In the genomic region with DNA sequence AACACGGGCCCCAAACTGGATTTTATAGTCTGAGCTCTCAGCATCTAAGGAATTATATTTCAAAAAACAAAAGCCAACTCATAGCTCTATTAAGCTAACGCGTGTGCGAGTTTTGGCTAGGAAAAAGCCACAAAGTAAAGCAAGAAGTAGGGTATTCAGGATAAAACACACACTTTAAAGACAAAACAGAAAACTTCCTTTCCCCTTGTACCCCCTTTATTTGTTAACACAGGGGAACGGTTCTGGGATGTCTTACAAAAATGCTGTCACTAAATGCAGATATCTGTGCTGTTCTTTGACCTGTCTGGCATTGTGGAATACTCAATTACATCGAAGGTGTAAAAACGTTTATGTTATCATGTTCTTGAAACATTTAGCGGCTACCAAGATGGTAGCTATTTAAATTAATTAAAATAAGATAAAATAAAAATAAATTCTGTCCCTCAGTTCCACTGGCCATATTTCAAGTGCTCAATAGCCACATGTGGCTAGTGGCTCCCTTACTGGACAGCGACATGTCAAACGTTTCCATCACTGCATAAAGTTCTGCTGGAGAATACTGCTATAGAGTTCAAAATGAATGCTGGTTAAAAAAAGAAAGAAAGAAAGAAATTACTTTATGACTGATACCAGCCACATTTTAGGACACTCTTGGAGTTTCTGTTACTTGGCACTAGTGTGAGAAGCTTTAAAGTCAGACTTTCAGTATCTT, we compare ENCODE assay signal across 2 cellular contexts.
A peak's percentile ranks its signal among the peaks of the same experiment; 100 is the strongest.
TF ChIP-seq lines count a peak whose summit lies in the region.

No MANE protein-coding gene starts in this region.

TF ChIP-seq in liver, 16 proteins besides CTCF, POLR2A, EP300 and RAD21:
- TF ChIP-seq, protein P1, sequence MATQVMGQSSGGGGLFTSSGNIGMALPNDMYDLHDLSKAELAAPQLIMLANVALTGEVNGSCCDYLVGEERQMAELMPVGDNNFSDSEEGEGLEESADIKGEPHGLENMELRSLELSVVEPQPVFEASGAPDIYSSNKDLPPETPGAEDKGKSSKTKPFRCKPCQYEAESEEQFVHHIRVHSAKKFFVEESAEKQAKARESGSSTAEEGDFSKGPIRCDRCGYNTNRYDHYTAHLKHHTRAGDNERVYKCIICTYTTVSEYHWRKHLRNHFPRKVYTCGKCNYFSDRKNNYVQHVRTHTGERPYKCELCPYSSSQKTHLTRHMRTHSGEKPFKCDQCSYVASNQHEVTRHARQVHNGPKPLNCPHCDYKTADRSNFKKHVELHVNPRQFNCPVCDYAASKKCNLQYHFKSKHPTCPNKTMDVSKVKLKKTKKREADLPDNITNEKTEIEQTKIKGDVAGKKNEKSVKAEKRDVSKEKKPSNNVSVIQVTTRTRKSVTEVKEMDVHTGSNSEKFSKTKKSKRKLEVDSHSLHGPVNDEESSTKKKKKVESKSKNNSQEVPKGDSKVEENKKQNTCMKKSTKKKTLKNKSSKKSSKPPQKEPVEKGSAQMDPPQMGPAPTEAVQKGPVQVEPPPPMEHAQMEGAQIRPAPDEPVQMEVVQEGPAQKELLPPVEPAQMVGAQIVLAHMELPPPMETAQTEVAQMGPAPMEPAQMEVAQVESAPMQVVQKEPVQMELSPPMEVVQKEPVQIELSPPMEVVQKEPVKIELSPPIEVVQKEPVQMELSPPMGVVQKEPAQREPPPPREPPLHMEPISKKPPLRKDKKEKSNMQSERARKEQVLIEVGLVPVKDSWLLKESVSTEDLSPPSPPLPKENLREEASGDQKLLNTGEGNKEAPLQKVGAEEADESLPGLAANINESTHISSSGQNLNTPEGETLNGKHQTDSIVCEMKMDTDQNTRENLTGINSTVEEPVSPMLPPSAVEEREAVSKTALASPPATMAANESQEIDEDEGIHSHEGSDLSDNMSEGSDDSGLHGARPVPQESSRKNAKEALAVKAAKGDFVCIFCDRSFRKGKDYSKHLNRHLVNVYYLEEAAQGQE (IDR thresholded peaks at IDR 0.05), result peak; percentile 38
- TF ChIP-seq GABPA (IDR thresholded peaks at IDR 0.05 in 1 of 2, conservative IDR thresholded peaks at IDR 0.05 in 1 of 2) (no peak), NR2F2 (IDR thresholded peaks at IDR 0.05) (no peak), HNF4A (conservative IDR thresholded peaks at IDR 0.05) (no peak)
- TF ChIP-seq, protein P2, sequence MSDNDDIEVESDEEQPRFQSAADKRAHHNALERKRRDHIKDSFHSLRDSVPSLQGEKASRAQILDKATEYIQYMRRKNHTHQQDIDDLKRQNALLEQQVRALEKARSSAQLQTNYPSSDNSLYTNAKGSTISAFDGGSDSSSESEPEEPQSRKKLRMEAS (IDR thresholded peaks at IDR 0.05), result no peak
TF ChIP-seq in liver: peak in this region for 1.

TF ChIP-seq in HepG2, 621 proteins besides CTCF, POLR2A, EP300 and RAD21 (continued from another document):
- TF ChIP-seq, protein P3, sequence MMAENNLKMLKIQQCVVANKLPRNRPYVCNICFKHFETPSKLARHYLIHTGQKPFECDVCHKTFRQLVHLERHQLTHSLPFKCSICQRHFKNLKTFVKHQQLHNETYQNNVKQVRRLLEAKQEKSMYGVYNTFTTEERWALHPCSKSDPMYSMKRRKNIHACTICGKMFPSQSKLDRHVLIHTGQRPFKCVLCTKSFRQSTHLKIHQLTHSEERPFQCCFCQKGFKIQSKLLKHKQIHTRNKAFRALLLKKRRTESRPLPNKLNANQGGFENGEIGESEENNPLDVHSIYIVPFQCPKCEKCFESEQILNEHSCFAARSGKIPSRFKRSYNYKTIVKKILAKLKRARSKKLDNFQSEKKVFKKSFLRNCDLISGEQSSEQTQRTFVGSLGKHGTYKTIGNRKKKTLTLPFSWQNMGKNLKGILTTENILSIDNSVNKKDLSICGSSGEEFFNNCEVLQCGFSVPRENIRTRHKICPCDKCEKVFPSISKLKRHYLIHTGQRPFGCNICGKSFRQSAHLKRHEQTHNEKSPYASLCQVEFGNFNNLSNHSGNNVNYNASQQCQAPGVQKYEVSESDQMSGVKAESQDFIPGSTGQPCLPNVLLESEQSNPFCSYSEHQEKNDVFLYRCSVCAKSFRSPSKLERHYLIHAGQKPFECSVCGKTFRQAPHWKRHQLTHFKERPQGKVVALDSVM (CRISPR knock-in tag; IDR thresholded peaks at IDR 0.05), result no peak
- TF ChIP-seq GPN1 (CRISPR knock-in tag; IDR thresholded peaks at IDR 0.05; ENCODE audit: borderline replicate concordance), result no peak
- TF ChIP-seq MIER2 (CRISPR knock-in tag; IDR thresholded peaks at IDR 0.05), result no peak
- TF ChIP-seq ETV5 (CRISPR knock-in tag; IDR thresholded peaks at IDR 0.05; ENCODE audit: borderline replicate concordance), result no peak
- no peak for TF ChIP-seq SIX4 (CRISPR knock-in tag; IDR thresholded peaks at IDR 0.05)
- no peak for TF ChIP-seq ZNF883 (CRISPR knock-in tag; IDR thresholded peaks at IDR 0.05; ENCODE audit: not compliant biosample characterization)
- no peak for TF ChIP-seq HHEX (CRISPR knock-in tag; IDR thresholded peaks at IDR 0.05)
